In genomic region chr7:45387837-45388236, GRCh38 we compare ENCODE assay signal across 25 cellular contexts.
"Had no signal": no experiment of that assay in that cellular context is flagged by ENCODE, and none has a peak within 500 bp of the region (broad histone marks: within the 10 kb centered on the region; RNA-seq: fewer than 3 reads in every experiment).

No MANE protein-coding gene starts in this region.

- H3K9ac ChIP-seq: KMS-11 had no signal

- H3K27ac ChIP-seq: KMS-11 had no signal

- H3K36me3 Mint-ChIP-seq: activated naive CD8-positive, alpha-beta T cell; brain had no signal

- H3K4me2 ChIP-seq: KMS-11 had no signal

- H3K4me3 Mint-ChIP-seq: activated B cell treated with CpG ODN at 0.5 μM for 24 hours; activated CD4-positive, alpha-beta memory T cell treated with anti-CD3 and anti-CD28 coated beads, Interleukin-2, amount 10 ng/mL, durations not matched to agents 7 days and 5 days; activated naive CD4-positive, alpha-beta T cell treated with anti-CD3 and anti-CD28 coated beads for 36 hours; activated naive CD8-positive, alpha-beta T cell; activated T-helper 17 cell treated with anti-CD3 and anti-CD28 coated beads, Interleukin-2, amount 50 U/mL, for 72 hours; brain; T-helper 17 cell had no signal

- H3K27me3 Mint-ChIP-seq: activated B cell treated with CpG ODN at 0.5 μM for 24 hours had no signal

- H3K9me3 Mint-ChIP-seq: activated B cell treated with CpG ODN at 0.5 μM for 24 hours; activated CD4-positive, alpha-beta memory T cell treated with anti-CD3 and anti-CD28 coated beads, Interleukin-2, amount 10 ng/mL, durations not matched to agents 7 days and 5 days; activated naive CD4-positive, alpha-beta T cell treated with anti-CD3 and anti-CD28 coated beads for 36 hours; activated T-helper 17 cell treated with anti-CD3 and anti-CD28 coated beads, Interleukin-2, amount 50 U/mL, for 72 hours had no signal

- FAIRE-seq: astrocyte had no signal

- H3K4me1 Mint-ChIP-seq: activated B cell treated with CpG ODN at 0.5 μM for 24 hours; activated CD4-positive, alpha-beta memory T cell treated with anti-CD3 and anti-CD28 coated beads, Interleukin-2, amount 10 ng/mL, durations not matched to agents 7 days and 5 days; activated T-helper 17 cell treated with anti-CD3 and anti-CD28 coated beads, Interleukin-2, amount 50 U/mL, for 72 hours; brain; T-helper 17 cell had no signal

- DNase-seq: activated B cell treated with CpG ODN at 0.5 μM for 24 hours; activated CD4-positive, alpha-beta memory T cell treated with anti-CD3 and anti-CD28 coated beads, Interleukin-2, amount 10 ng/mL, durations not matched to agents 7 days and 5 days; activated CD4-positive, alpha-beta T cell treated with anti-CD3 and anti-CD28 coated beads for 1 hour; activated CD4-positive, alpha-beta T cell treated with anti-CD3 and anti-CD28 coated beads, Interleukin-2, amount 50 U/mL, for 1 hour; activated gamma-delta T cell; activated naive CD4-positive, alpha-beta T cell treated with anti-CD3 and anti-CD28 coated beads for 36 hours; activated T-cell treated with anti-CD3 and anti-CD28 coated beads for 4 hours; activated T-cell treated with anti-CD3 and anti-CD28 coated beads, Interleukin-2, amount 50 U/mL, for 48 hours; amygdala; MM.1S; NCI-H1105; NCI-H1436; NCI-H1694 treated with DMSO at 0.1 percent for 48 hours; NCI-H2029 treated with DMSO at 0.1 percent for 48 hours; NCI-H345; NCI-H510A; NCI-H526 treated with DMSO at 0.1 percent for 48 hours; SIG-M5; T-helper 17 cell; T-helper 9 cell had no signal

- H3K27ac Mint-ChIP-seq: activated B cell treated with CpG ODN at 0.5 μM for 24 hours; activated CD4-positive, alpha-beta memory T cell treated with anti-CD3 and anti-CD28 coated beads, Interleukin-2, amount 10 ng/mL, durations not matched to agents 7 days and 5 days; activated naive CD4-positive, alpha-beta T cell treated with anti-CD3 and anti-CD28 coated beads for 36 hours; activated naive CD8-positive, alpha-beta T cell; activated T-helper 17 cell treated with anti-CD3 and anti-CD28 coated beads, Interleukin-2, amount 50 U/mL, for 72 hours; brain; T-helper 17 cell had no signal

- ATAC-seq: activated T-helper 17 cell treated with anti-CD3 and anti-CD28 coated beads, Interleukin-2, amount 50 U/mL, for 72 hours; T-helper 17 cell had no signal
